7 cellular contexts compared by ENCODE assay signal in the genomic region with DNA sequence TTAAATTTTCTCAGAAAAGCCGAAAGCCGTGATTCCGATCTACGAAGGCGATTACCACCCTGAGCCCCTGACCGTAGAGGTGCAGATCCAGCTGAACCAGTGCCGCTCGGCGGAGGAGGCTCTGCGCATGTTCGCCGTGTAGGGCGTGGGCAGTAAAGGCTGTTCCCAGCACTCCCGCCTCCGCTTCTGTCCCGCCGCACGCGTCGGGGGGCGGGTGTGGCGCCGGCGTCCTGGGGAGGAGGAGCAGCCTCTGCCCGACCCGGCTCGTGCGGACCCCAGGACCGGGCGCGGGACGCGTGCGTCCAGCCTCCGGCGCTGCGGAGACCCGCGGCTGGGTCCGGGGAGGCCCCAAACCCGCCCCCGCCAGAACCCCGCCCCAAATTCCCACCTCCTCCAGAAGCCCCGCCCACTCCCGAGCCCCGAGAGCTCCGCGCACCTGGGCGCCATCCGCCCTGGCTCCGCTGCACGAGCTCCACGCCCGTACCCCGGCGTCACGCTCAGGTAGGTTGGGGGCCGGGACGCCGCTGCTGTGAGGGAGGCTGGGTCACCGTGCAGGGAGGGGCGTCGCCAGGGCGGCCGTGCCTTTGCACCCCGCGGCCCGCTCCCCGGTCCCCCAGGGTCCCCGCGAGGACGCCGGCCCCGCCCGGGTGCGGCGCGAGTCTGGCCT. TPM values are rescaled to one million over a fixed set of nuclear protein-coding genes. Genes with fewer than 3 reads are reported as not detected.
A peak's percentile ranks its signal among the peaks of the same experiment; 100 is the strongest.
DNase-seq lines count a peak whose midpoint lies in the region; ATAC-seq and TF ChIP-seq lines count a peak whose summit lies in the region.

Gene B3GNT4 (plus strand): TSS at position 409 of the 667 bp plus-strand sequence. CDS start 910 bp downstream, outside the sequence.

- H3K9me3 ChIP-seq in duodenal mucosa (ENCODE audit: control insufficient read depth in 1 of 2, low read length in 2 of 2): no peaks in the 10 kb centered on the region

- no peak within 1 kb of the TSS for H2AK5ac ChIP-seq in mesendoderm (ENCODE audit: low read length)

- ATAC-seq in GM19463 (IDR thresholded peaks at IDR 0.05; ENCODE audit: unreplicated experiment): no peak

- H3K27me3 ChIP-seq in duodenal mucosa (ENCODE audit: control insufficient read depth in 1 of 2, insufficient read depth in 2 of 2, low read length in 2 of 2): peaks cover 24 to 31% of the 10 kb centered on the region in 2 donors
- H3K27me3 ChIP-seq in mesendoderm (ENCODE audit: insufficient read depth, low read length, poor library complexity): peaks cover 3% of the 10 kb centered on the region

- H3K27ac ChIP-seq in duodenal mucosa (ENCODE audit: low read depth, low read length) (no peak within 1 kb of the TSS), mesendoderm (ENCODE audit: low read depth, low read length) (no peak within 1 kb of the TSS)

- H3K79me2 ChIP-seq in mesendoderm (ENCODE audit: control insufficient read depth, insufficient read depth, low read length): no peaks in the 10 kb centered on the region

- peak; percentile 77 for DNase-seq in GM13976 (ENCODE audit: low spot score)
- DNase-seq in NCI-H1930 (lab: John Stamatoyannopoulos, UW): peak; percentile 39 to 61
- DNase-seq in activated CD4-positive, alpha-beta T cell treated with anti-CD3 and anti-CD28 coated beads, Interleukin-2, amount 50 U/mL, for 24 hours (ENCODE audit: low read depth in 1 of 2, low spot score in 1 of 2): peak; percentile 36 to 42
- peak; percentile 74 for DNase-seq in mesendoderm
- DNase-seq in stimulated activated CD8-positive, alpha-beta memory T cell treated with anti-CD3 and anti-CD28 coated beads, Interleukin-15, amount 100 ng/mL, for 1 hour (ENCODE audit: low read depth): peak; percentile 43

- H3K4ac ChIP-seq in mesendoderm (ENCODE audit: low read depth, low read length): no peak within 1 kb of the TSS

- H3K36me3 ChIP-seq in duodenal mucosa (ENCODE audit: control insufficient read depth in 1 of 2, insufficient read depth in 2 of 2, low read length in 2 of 2) (peaks cover 9 to 16% of the 10 kb centered on the region in 2 donors), mesendoderm (ENCODE audit: control insufficient read depth, insufficient read depth, low read length) (peaks cover 5% of the 10 kb centered on the region)

- H2BK120ac ChIP-seq in mesendoderm (ENCODE audit: low read depth, low read length): no peak within 1 kb of the TSS

- no peak for TF ChIP-seq CTCF in GM13976 (IDR thresholded peaks at IDR 0.05; ENCODE audit: borderline replicate concordance, control extremely low read depth, extremely low read depth, insufficient read depth, missing control alignments)

- WGBS in mesendoderm (ENCODE audit: extremely low coverage, insufficient coverage, low lambda C conversion rate): no CpG with 5 or more reads among the region's 78 CpGs

- no peak within 1 kb of the TSS for H3K9ac ChIP-seq in duodenal mucosa (ENCODE audit: low read depth in 1 of 2, low read length in 2 of 2)
- peak within 1 kb of the TSS; percentile 64 for H3K9ac ChIP-seq in mesendoderm (ENCODE audit: low read length)

- no peaks in the 10 kb centered on the region for H3K79me1 ChIP-seq in mesendoderm (ENCODE audit: low read length)

- no peak within 1 kb of the TSS for H4K8ac ChIP-seq in mesendoderm (ENCODE audit: low read depth, low read length)

- H3K18ac ChIP-seq in mesendoderm (ENCODE audit: low read length): peak within 1 kb of the TSS; percentile 15

- H3K4me2 ChIP-seq in mesendoderm (ENCODE audit: low read length): peak within 1 kb of the TSS; percentile 77

- H3K4me3 ChIP-seq in duodenal mucosa (ENCODE audit: low read depth in 1 of 2, low read length in 2 of 2): peak within 1 kb of the TSS; percentile 71 to 73
- peak within 1 kb of the TSS; percentile 12 for H3K4me3 ChIP-seq in mesendoderm (ENCODE audit: low read length)

- no peak within 1 kb of the TSS for H2BK5ac ChIP-seq in mesendoderm (ENCODE audit: low read length)

- peak within 1 kb of the TSS; percentile 88 for H3K56ac ChIP-seq in mesendoderm (ENCODE audit: low read length)

- no peak within 1 kb of the TSS for H4K5ac ChIP-seq in mesendoderm (ENCODE audit: low read length)

- in situ Hi-C loops in GM13976 (cut with MboI; ENCODE audit: low sequenced_read_pairs, unreplicated experiment): no loop called here

- peak within 1 kb of the TSS; percentile 45 for H3K23ac ChIP-seq in mesendoderm (ENCODE audit: low read length)

- H2BK15ac ChIP-seq in mesendoderm (replicated peaks; ENCODE audit: low read depth): no peak within 1 kb of the TSS

- H3K4me1 ChIP-seq in duodenal mucosa (ENCODE audit: control insufficient read depth in 1 of 2, insufficient read depth in 2 of 2, low read length in 2 of 2): peaks cover 3 to 13% of the 10 kb centered on the region in 2 donors
- H3K4me1 ChIP-seq in mesendoderm (ENCODE audit: control insufficient read depth, low read depth, low read length): no peaks in the 10 kb centered on the region

RNA-seq across cellular contexts. Expression of gene B3GNT4, which starts in this region (rescaled TPM):
- polyA plus RNA-seq in mesendoderm (2013, experiment 1 of 2): 0.37 TPM
- polyA plus RNA-seq in mesendoderm (2013, experiment 2 of 2): 0.35 TPM
